17 cellular contexts compared by ENCODE assay signal in genomic region chr12:2785017-2785416, GRCh38. TPM values are rescaled to one million over a fixed set of nuclear protein-coding genes. Genes with fewer than 3 reads are reported as not detected.
"Had no signal": no experiment of that assay in that cellular context is flagged by ENCODE, and none has a peak within 500 bp of the region (broad histone marks: within the 10 kb centered on the region; RNA-seq: fewer than 3 reads in every experiment).

No MANE protein-coding gene starts in this region.

- H3K4me3 ChIP-seq: thoracic aorta had no signal

- H3K36me3 ChIP-seq: thoracic aorta had no signal

- ATAC-seq: activated CD8-positive, alpha-beta memory T cell treated with anti-CD3 and anti-CD28 coated beads, Interleukin-2, amount 10 ng/mL, durations not matched to agents 7 days and 5 days; activated naive CD4-positive, alpha-beta T cell treated with anti-CD3 and anti-CD28 coated beads, Interleukin-2, amount 50 U/mL, for 72 hours; activated T-cell treated with anti-CD3 and anti-CD28 coated beads, Interleukin-2, amount 50 U/mL, for 4 hours; esophagus mucosa; stimulated activated naive CD8-positive, alpha-beta T cell treated with anti-CD3 and anti-CD28 coated beads, Interleukin-15, Interleukin-2, amounts not matched to agents 100 U/mL and 50 U/mL, for 24 hours had no signal

- H3K27ac Mint-ChIP-seq: activated CD8-positive, alpha-beta memory T cell treated with anti-CD3 and anti-CD28 coated beads, Interleukin-2, amount 10 ng/mL, durations not matched to agents 7 days and 5 days; activated naive CD4-positive, alpha-beta T cell treated with anti-CD3 and anti-CD28 coated beads, Interleukin-2, amount 50 U/mL, for 72 hours; brain; dendritic cell treated with granulocyte-macrophage colony-stimulating factor and Interleukin-4, amounts not matched to agents 40 ng/mL and 50 ng/mL, for 4 days; nephron had no signal

- DNase-seq: activated CD4-positive, alpha-beta T cell treated with anti-CD3 and anti-CD28 coated beads for 1 hour; activated CD4-positive, alpha-beta T cell treated with anti-CD3 and anti-CD28 coated beads, Interleukin-2, amount 50 U/mL, for 48 hours; activated CD8-positive, alpha-beta memory T cell treated with anti-CD3 and anti-CD28 coated beads, Interleukin-2, amount 10 ng/mL, durations not matched to agents 7 days and 5 days; activated effector memory CD4-positive, alpha-beta T cell treated with anti-CD3 and anti-CD28 coated beads, Interleukin-2, amount 50 U/mL, for 16 hours; activated T-cell treated with anti-CD3 and anti-CD28 coated beads, Interleukin-2, amount 50 U/mL, for 4 hours; amniotic stem cell; stimulated activated CD4-positive, alpha-beta T cell treated with anti-CD3 and anti-CD28 coated beads, Interleukin-2, amount 100 ng/mL, for 48 hours; stimulated activated naive CD8-positive, alpha-beta T cell treated with anti-CD3 and anti-CD28 coated beads, Interleukin-15, Interleukin-2, amounts not matched to agents 100 U/mL and 50 U/mL, for 24 hours had no signal

- H3K36me3 Mint-ChIP-seq: activated CD8-positive, alpha-beta memory T cell treated with anti-CD3 and anti-CD28 coated beads, Interleukin-2, amount 10 ng/mL, durations not matched to agents 7 days and 5 days; activated naive CD4-positive, alpha-beta T cell treated with anti-CD3 and anti-CD28 coated beads, Interleukin-2, amount 50 U/mL, for 72 hours; brain had no signal

- H3K4me3 Mint-ChIP-seq: activated CD8-positive, alpha-beta memory T cell treated with anti-CD3 and anti-CD28 coated beads, Interleukin-2, amount 10 ng/mL, durations not matched to agents 7 days and 5 days; activated T-cell treated with anti-CD3 and anti-CD28 coated beads, Interleukin-2, amount 50 U/mL, for 4 hours; dendritic cell treated with granulocyte-macrophage colony-stimulating factor and Interleukin-4, amounts not matched to agents 40 ng/mL and 50 ng/mL, for 4 days; nephron had no signal

- H3K9me3 ChIP-seq: thoracic aorta had no signal

- H3K27ac ChIP-seq: thoracic aorta had no signal

- H3K9me3 Mint-ChIP-seq: activated naive CD4-positive, alpha-beta T cell treated with anti-CD3 and anti-CD28 coated beads, Interleukin-2, amount 50 U/mL, for 72 hours; activated T-cell treated with anti-CD3 and anti-CD28 coated beads, Interleukin-2, amount 50 U/mL, for 4 hours; brain; dendritic cell treated with granulocyte-macrophage colony-stimulating factor and Interleukin-4, amounts not matched to agents 40 ng/mL and 50 ng/mL, for 4 days; nephron had no signal

RNA-seq across cellular contexts. Expression of gene NRIP2, which starts 49.8 kb away (rescaled TPM):
- total RNA-seq: activated CD8-positive, alpha-beta memory T cell treated with anti-CD3 and anti-CD28 coated beads, Interleukin-2, amount 10 ng/mL, durations not matched to agents 7 days and 5 days; activated naive CD4-positive, alpha-beta T cell treated with anti-CD3 and anti-CD28 coated beads, Interleukin-2, amount 50 U/mL, for 72 hours; activated T-cell treated with anti-CD3 and anti-CD28 coated beads, Interleukin-2, amount 50 U/mL, for 4 hours; glomerular endothelial cell; lung microvascular endothelial cell; T-helper 2 cell treated with Interferon-gamma antibody and Interleukin-4, amounts not matched to agents 100 ng/mL and 5 ng/mL, for 36 hours had no signal
